ENCODE assay signal across 1 cellular context in genomic region chr1:200668514-200669313, GRCh38.
TF ChIP-seq lines count a peak whose summit lies in the region.

No MANE protein-coding gene starts in this region.

TF ChIP-seq in K562, 482 proteins besides CTCF, POLR2A, EP300 and RAD21 (continued from another document):
- TF ChIP-seq MGA (IDR thresholded peaks at IDR 0.05), result peak; percentile 58
- no peak for TF ChIP-seq TBL1XR1 (IDR thresholded peaks at IDR 0.05; ENCODE audit: low read length in 2 of 2)
- TF ChIP-seq SPI1 (IDR thresholded peaks at IDR 0.05; ENCODE audit: borderline replicate concordance, low read depth, low read length), result no peak
- TF ChIP-seq E4F1 (CRISPR knock-in tag; IDR thresholded peaks at IDR 0.05; ENCODE audit: borderline replicate concordance), result no peak
